In the genomic region with DNA sequence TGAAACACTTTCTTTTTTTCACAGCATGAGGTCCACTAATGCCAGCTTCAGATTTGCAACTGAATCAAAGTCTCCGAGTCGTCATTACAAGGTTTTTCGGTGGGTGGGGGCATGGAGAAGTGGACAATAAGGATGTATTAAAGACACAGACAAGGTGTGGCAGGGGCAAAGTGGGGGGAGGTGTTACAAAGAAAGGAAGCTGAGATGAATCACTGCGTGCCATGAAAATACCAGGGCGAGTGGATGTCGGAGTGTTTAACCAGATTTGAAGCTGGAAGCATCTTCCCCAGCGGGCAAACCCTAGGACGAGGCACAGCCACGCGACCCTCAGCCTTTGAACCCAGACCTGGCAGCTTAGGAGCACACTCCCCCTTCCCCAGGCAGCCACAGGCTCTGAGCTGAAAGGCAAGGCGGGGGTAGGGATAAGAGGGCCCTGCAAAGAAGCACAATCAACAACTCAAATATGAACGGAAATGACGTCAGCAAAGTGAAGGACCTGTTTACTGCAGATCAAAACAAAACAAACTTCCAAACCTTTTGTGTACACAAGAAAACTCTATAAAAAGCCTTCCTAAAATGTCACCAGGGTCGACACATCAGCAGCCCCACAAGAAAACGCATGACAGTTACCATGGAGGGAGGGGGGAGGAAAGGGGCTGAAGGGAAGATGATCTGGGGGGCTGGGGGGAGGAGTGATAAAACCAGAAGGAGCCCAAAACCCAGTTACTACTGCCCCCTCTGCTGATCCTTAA, we compare ENCODE assay signal across 9 cellular contexts. TPM values are rescaled to one million over a fixed set of nuclear protein-coding genes. Genes with fewer than 3 reads are reported as not detected.
DNase-seq lines count a peak whose midpoint lies in the region; ATAC-seq and TF ChIP-seq lines count a peak whose summit lies in the region.
"Had no signal": no experiment of that assay in that cellular context is flagged by ENCODE, and none has a peak within 500 bp of the region (broad histone marks: within the 10 kb centered on the region; RNA-seq: fewer than 3 reads in every experiment).

No MANE protein-coding gene starts in this region.

- H3K9me3 ChIP-seq in colonic mucosa: no peaks in the 10 kb centered on the region

- H3K4me3 ChIP-seq in colonic mucosa: no peak overlapping the region

- no peaks in the 10 kb centered on the region for H3K27me3 ChIP-seq in colonic mucosa

- H3K9ac ChIP-seq in colonic mucosa (ENCODE audit: low read depth in 2 of 2, low read length in 2 of 2): peak overlapping the region in 1 of 2 donors; percentile 70

- H3K27ac ChIP-seq in colonic mucosa: peak overlapping the region; percentile 64

- no peaks in the 10 kb centered on the region for H3K36me3 ChIP-seq in colonic mucosa

- intact Hi-C loops in colonic mucosa (cut with DNase I): no loop called here

- in situ Hi-C loops in Caki2 (cut with HindIII; ENCODE audit: low pct_unique_long_range_greater_than_20kb, low sequenced_read_pairs): no loop called here

- DNase-seq in Caki2 (ENCODE audit: low read depth) (peak; percentile 75), NCI-H2029 (lab: John Stamatoyannopoulos, UW) (peak; percentile 69), colonic mucosa (no peak), myocyte (ENCODE audit: low read depth) (peak; percentile 77), NCI-H524 treated with DMSO at 0.1 percent for 48 hours (lab: John Stamatoyannopoulos, UW) (no peak), cortex of kidney (lab: John Stamatoyannopoulos, UW) (no peak), NCI-H2081 treated with DMSO at 0.1 percent for 48 hours (lab: John Stamatoyannopoulos, UW) (no peak)
- DNase-seq: naive B cell had no signal

- ATAC-seq in GM21576 (IDR thresholded peaks at IDR 0.05; ENCODE audit: unreplicated experiment): no peak

- no peak for TF ChIP-seq CTCF in colonic mucosa (IDR thresholded peaks at IDR 0.05)

- H3K4me1 ChIP-seq in colonic mucosa: peaks cover 11% of the 10 kb centered on the region

RNA-seq across cellular contexts. Expression of a gene that starts 5.6 kb away (rescaled TPM):
- 1.3 and 1.6 TPM in 2 replicates for total RNA-seq in Caki2 (2014; rRNA removed; shearing (Covaris generic); ENCODE audit: low replicate concordance)
- total RNA-seq in colonic mucosa: 10 to 100 TPM; 10.5 to 12.8 TPM
- total RNA-seq in myocyte: 3.6 and 4.1 TPM in 2 replicates
- 8.1 TPM for polyA plus RNA-seq in myocyte (2012)

Comparison
In these comparisons a context has a peak if more than half of its experiments do, and no peak if none do; other contexts are left out.
1. DNase-seq: peak in Caki2 (single experiment), NCI-H2029 (single experiment) and myocyte (single experiment); none in colonic mucosa (single experiment), NCI-H524 treated with DMSO at 0.1 percent for 48 hours (single experiment), cortex of kidney (single experiment) and NCI-H2081 treated with DMSO at 0.1 percent for 48 hours (single experiment).